In genomic region chr19:5326986-5327623, GRCh38 we compare ENCODE assay signal across 22 cellular contexts.
"Had no signal": no experiment of that assay in that cellular context is flagged by ENCODE, and none has a peak within 500 bp of the region (broad histone marks: within the 10 kb centered on the region; RNA-seq: fewer than 3 reads in every experiment).

No MANE protein-coding gene starts in this region.

- H3K4me1 ChIP-seq: ascending aorta, pancreas, testis had no signal

- H3K36me3 Mint-ChIP-seq: type B pancreatic cell had no signal

- H3K4me3 ChIP-seq: ascending aorta, hepatocyte, pancreas, smooth muscle cell, testis had no signal

- FAIRE-seq: bronchial epithelial cell, islet of Langerhans, pancreas had no signal

- H3K36me3 ChIP-seq: ascending aorta, pancreas had no signal

- H2AFZ ChIP-seq: hepatocyte had no signal

- ATAC-seq: activated CD8-positive, alpha-beta T cell treated with anti-CD3 and anti-CD28 coated beads, Interleukin-2, amount 10 ng/mL, durations not matched to agents 7 days and 5 days; left cardiac atrium; naive thymus-derived CD4-positive, alpha-beta T cell; pancreas; sciatic nerve had no signal

- H3K79me2 ChIP-seq: hepatocyte had no signal

- H3K27ac Mint-ChIP-seq: activated CD4-positive, alpha-beta T cell treated with anti-CD3 and anti-CD28 coated beads, Interleukin-2, amount 10 ng/mL, durations not matched to agents 7 days and 5 days; activated CD8-positive, alpha-beta T cell treated with anti-CD3 and anti-CD28 coated beads, Interleukin-2, amount 10 ng/mL, durations not matched to agents 7 days and 5 days; dendritic cell treated with granulocyte-macrophage colony-stimulating factor and Interleukin-4, amounts not matched to agents 40 ng/mL and 50 ng/mL, for 4 days; naive thymus-derived CD4-positive, alpha-beta T cell; type B pancreatic cell had no signal

- H3K27ac ChIP-seq: ascending aorta, hepatocyte, pancreas, testis had no signal

- H3K9me3 ChIP-seq: pancreas, testis had no signal

- H3K9me3 Mint-ChIP-seq: dendritic cell treated with granulocyte-macrophage colony-stimulating factor and Interleukin-4, amounts not matched to agents 40 ng/mL and 50 ng/mL, for 4 days; type B pancreatic cell had no signal

- DNase-seq: activated CD4-positive, alpha-beta T cell treated with anti-CD3 and anti-CD28 coated beads, Interleukin-2, amount 10 ng/mL, durations not matched to agents 7 days and 5 days; activated CD8-positive, alpha-beta memory T cell treated with anti-CD3 and anti-CD28 coated beads, Interleukin-2, amount 50 U/mL, for 4 hours; activated CD8-positive, alpha-beta T cell treated with anti-CD3 and anti-CD28 coated beads, Interleukin-2, amount 10 ng/mL, durations not matched to agents 7 days and 5 days; activated effector memory CD4-positive, alpha-beta T cell treated with anti-CD3 and anti-CD28 coated beads, Interleukin-2, amount 50 U/mL, for 16 hours; activated naive CD4-positive, alpha-beta T cell treated with anti-CD3 and anti-CD28 coated beads, Interleukin-2, amount 50 U/mL, for 16 hours; activated T-cell treated with anti-CD3 and anti-CD28 coated beads, Interleukin-2, amount 50 U/mL, for 48 hours; effector memory CD4-positive, alpha-beta T cell; foreskin fibroblast; left cardiac atrium; mesenchymal stem cell; naive thymus-derived CD4-positive, alpha-beta T cell; pancreas; stimulated activated CD4-positive, alpha-beta T cell treated with anti-CD3 and anti-CD28 coated beads, Interleukin-4, amount 100 ng/mL, for 1 hour; testis had no signal

- H3K4me1 Mint-ChIP-seq: activated CD4-positive, alpha-beta T cell treated with anti-CD3 and anti-CD28 coated beads, Interleukin-2, amount 10 ng/mL, durations not matched to agents 7 days and 5 days; naive thymus-derived CD4-positive, alpha-beta T cell had no signal

- H3K4me2 ChIP-seq: hepatocyte, smooth muscle cell had no signal

- H3K4me3 Mint-ChIP-seq: activated CD4-positive, alpha-beta T cell treated with anti-CD3 and anti-CD28 coated beads, Interleukin-2, amount 10 ng/mL, durations not matched to agents 7 days and 5 days; activated CD8-positive, alpha-beta T cell treated with anti-CD3 and anti-CD28 coated beads, Interleukin-2, amount 10 ng/mL, durations not matched to agents 7 days and 5 days; dendritic cell treated with granulocyte-macrophage colony-stimulating factor and Interleukin-4, amounts not matched to agents 40 ng/mL and 50 ng/mL, for 4 days; naive thymus-derived CD4-positive, alpha-beta T cell; type B pancreatic cell had no signal

- H3K27me3 Mint-ChIP-seq: type B pancreatic cell had no signal

- H3K27me3 ChIP-seq: ascending aorta, hepatocyte, pancreas, testis had no signal
